Comparison of ENCODE assay signal across 18 cellular contexts in genomic region chr17:5921919-5922318, GRCh38.
DNase-seq lines count a peak whose midpoint lies in the region; ATAC-seq, FAIRE-seq and TF ChIP-seq lines count a peak whose summit lies in the region.
"Had no signal": no experiment of that assay in that cellular context is flagged by ENCODE, and none has a peak within 500 bp of the region (broad histone marks: within the 10 kb centered on the region; RNA-seq: fewer than 3 reads in every experiment).

No MANE protein-coding gene starts in this region.

- DNase-seq in H54 (ENCODE audit: insufficient read length, low spot score) = peak; percentile 61
- DNase-seq in RWPE1 (ENCODE audit: low spot score) = peak; percentile 47
- peak; percentile 10 for DNase-seq in iris pigment epithelial cell (ENCODE audit: low read depth)
- no peak for DNase-seq in upper lobe of right lung
- no peak for DNase-seq in foreskin melanocyte
- no peak for DNase-seq in suprapubic skin (ENCODE audit: low spot score in 2 of 2)
- DNase-seq: activated CD4-positive, alpha-beta T cell treated with anti-CD3 and anti-CD28 coated beads for 36 hours; activated naive CD8-positive, alpha-beta T cell treated with anti-CD3 and anti-CD28 coated beads for 36 hours; effector CD4-positive, alpha-beta T cell; left ventricle myocardium superior; naive thymus-derived CD4-positive, alpha-beta T cell; NCI-H1092 treated with DMSO at 0.1 percent for 48 hours; NCI-H2171 treated with DMSO at 0.1 percent for 48 hours; SHP77; stimulated activated CD4-positive, alpha-beta T cell treated with anti-CD3 and anti-CD28 coated beads, Interleukin-15, amount 100 ng/mL, for 24 hours; T-helper 9 cell had no signal

- peak; percentile 39 for ATAC-seq in upper lobe of right lung
- ATAC-seq in HG03159 (IDR thresholded peaks at IDR 0.05; ENCODE audit: unreplicated experiment) = no peak
- ATAC-seq: activated CD4-positive, alpha-beta T cell treated with anti-CD3 and anti-CD28 coated beads for 36 hours; left ventricle myocardium superior; naive thymus-derived CD4-positive, alpha-beta T cell had no signal

- no peak for TF ChIP-seq CTCF in RWPE1 (conservative IDR thresholded peaks at IDR 0.05; ENCODE audit: low read depth)
- no peak for TF ChIP-seq CTCF in upper lobe of right lung (IDR thresholded peaks at IDR 0.05)
- no peak for TF ChIP-seq CTCF in suprapubic skin (IDR thresholded peaks at IDR 0.05)

- no peak for TF ChIP-seq EP300 in suprapubic skin (IDR thresholded peaks at IDR 0.05)

- H3K27me3 ChIP-seq in upper lobe of right lung (no peaks in the 10 kb centered on the region), suprapubic skin (peaks cover 4% of the 10 kb centered on the region)
- H3K27me3 ChIP-seq: BLaER1 had no signal

- no peak for FAIRE-seq in H54 (lab: Jason Lieb, UNC)

- no peak overlapping the region for H3K27ac ChIP-seq in RWPE1
- no peak overlapping the region for H3K27ac ChIP-seq in upper lobe of right lung
- no peak overlapping the region for H3K27ac ChIP-seq in suprapubic skin
- H3K27ac ChIP-seq: BLaER1 had no signal

- POLR2A ChIA-PET in RWPE1 (lab: Yijun Ruan, JAX; ENCODE audit: low non-redundant PET) = no interaction called here

- H3K4me1 ChIP-seq in upper lobe of right lung (no peaks in the 10 kb centered on the region), suprapubic skin (no peaks in the 10 kb centered on the region)
- H3K4me1 ChIP-seq: BLaER1 had no signal

- H3K9me3 ChIP-seq in upper lobe of right lung (no peaks in the 10 kb centered on the region), suprapubic skin (no peaks in the 10 kb centered on the region)
- H3K9me3 ChIP-seq: BLaER1 had no signal

- intact Hi-C loops in upper lobe of right lung (cut with DNase I) = no loop called here

- TF ChIP-seq POLR2A in H54 (IDR thresholded peaks at IDR 0.05; ENCODE audit: low read depth, low read length) (no peak), suprapubic skin (IDR thresholded peaks at IDR 0.05) (no peak)

- no peaks in the 10 kb centered on the region for H3K36me3 ChIP-seq in upper lobe of right lung
- no peaks in the 10 kb centered on the region for H3K36me3 ChIP-seq in suprapubic skin
- H3K36me3 ChIP-seq: BLaER1 had no signal

- 56% methylated on average over 5 of the region's 6 CpGs for WGBS in suprapubic skin

- no peak overlapping the region for H3K4me3 ChIP-seq in upper lobe of right lung
- H3K4me3 ChIP-seq in suprapubic skin = no peak overlapping the region
- H3K4me3 ChIP-seq: BLaER1 had no signal

- CTCF ChIA-PET in RWPE1 (lab: Yijun Ruan, JAX) = no interaction called here

Comparison
In these comparisons a context has a peak if more than half of its experiments do, and no peak if none do; other contexts are left out.
1. DNase-seq: peak in H54 (single experiment), RWPE1 (single experiment) and iris pigment epithelial cell (single experiment); none in upper lobe of right lung (single experiment), foreskin melanocyte (single experiment) and suprapubic skin (0 of 2).